In the genomic region with DNA sequence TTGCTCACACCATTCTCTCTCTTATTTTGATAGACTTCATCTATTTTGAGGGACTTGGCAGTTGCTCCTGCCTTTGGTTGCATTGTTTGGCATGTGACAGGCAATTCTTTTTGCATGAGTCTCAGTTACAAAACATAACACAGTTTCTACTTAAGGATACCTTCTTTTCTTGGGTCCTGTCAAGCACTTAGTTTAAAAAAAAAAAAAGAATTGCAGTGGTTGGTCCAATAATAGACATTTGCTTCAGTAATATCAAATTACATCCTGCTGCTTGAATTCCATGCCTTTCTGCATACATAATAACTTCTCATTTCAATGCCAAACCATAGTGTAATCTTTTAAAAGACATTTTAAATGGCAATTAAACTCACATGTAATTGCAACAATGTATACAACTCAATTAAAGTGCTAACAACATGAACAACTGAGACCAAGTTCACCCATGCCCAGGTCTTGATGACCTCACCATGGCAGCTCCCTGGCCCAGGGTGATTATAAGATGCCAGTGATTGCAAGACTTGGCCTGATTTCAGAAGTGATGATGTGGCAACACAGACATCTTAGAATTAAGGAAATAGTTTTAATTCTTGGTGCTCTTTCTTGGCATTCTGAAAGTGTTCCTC, we compare ENCODE assay signal across 10 cellular contexts. TPM values are rescaled to one million over a fixed set of nuclear protein-coding genes. Genes with fewer than 3 reads are reported as not detected.
DNase-seq lines count a peak whose midpoint lies in the region; ATAC-seq and TF ChIP-seq lines count a peak whose summit lies in the region.
"Had no signal": no experiment of that assay in that cellular context is flagged by ENCODE, and none has a peak within 500 bp of the region (broad histone marks: within the 10 kb centered on the region; RNA-seq: fewer than 3 reads in every experiment).

No MANE protein-coding gene starts in this region.

- no peak overlapping the region for H2AFZ ChIP-seq in HCT116 (ENCODE audit: low read depth, low read length, poor library complexity, severe bottlenecking)

- H3K9me3 ChIP-seq in HCT116 (ENCODE audit: control insufficient read depth in 1 of 2, insufficient read depth in 1 of 2, low read depth in 1 of 2, low read length in 2 of 2) = no peaks in the 10 kb centered on the region
- no peaks in the 10 kb centered on the region for H3K9me3 ChIP-seq in skeletal muscle tissue (ENCODE audit: control insufficient read depth in 3 of 3, low read length in 3 of 3)

- ATAC-seq in HCT116 (no peak), HG03520 (IDR thresholded peaks at IDR 0.05; ENCODE audit: unreplicated experiment) (no peak), GM18861 (IDR thresholded peaks at IDR 0.05; ENCODE audit: unreplicated experiment) (no peak), left lobe of liver (no peak)
- ATAC-seq: activated T-cell treated with anti-CD3 and anti-CD28 coated beads, Interleukin-2, amount 50 U/mL, for 72 hours had no signal

- intact Hi-C loops in HCT116 (cut with micrococcal nuclease) = loop anchor here (5.0 to 10.0 kb wide), 2 partner anchors 499 to 822 kb away; no protein-coding TSS in a partner anchor

- no peaks in the 10 kb centered on the region for H3K9me2 ChIP-seq in HCT116 (ENCODE audit: insufficient read depth)

- no peak overlapping the region for H3K4me2 ChIP-seq in HCT116 (ENCODE audit: low read length)

- no TSS peak for BruUV-seq in HCT116 (replicated peaks; lab: Mats Ljungman, UMichigan)

- DNase-seq in HCT116 (ENCODE audit: low read depth, low spot score) (no peak), RPMI7951 (ENCODE audit: low read depth) (peak; percentile 87), fibroblast of mammary gland (ENCODE audit: low read depth) (peak; percentile 84), substantia nigra (lab: John Stamatoyannopoulos, UW) (no peak), left lobe of liver (ENCODE audit: low spot score) (no peak)
- DNase-seq: activated T-cell treated with anti-CD3 and anti-CD28 coated beads, Interleukin-2, amount 50 U/mL, for 72 hours; stimulated activated CD4-positive, alpha-beta T cell treated with anti-CD3 and anti-CD28 coated beads, Interleukin-2, amount 100 ng/mL, for 48 hours had no signal

- H3K9ac ChIP-seq in HCT116 (ENCODE audit: low read length) = no peak overlapping the region
- peak overlapping the region in 1 of 3 donors; percentile 33 for H3K9ac ChIP-seq in skeletal muscle tissue (ENCODE audit: low read depth in 1 of 3, low read length in 3 of 3)

- no peaks in the 10 kb centered on the region for H3K36me3 ChIP-seq in HCT116 (ENCODE audit: control insufficient read depth in 1 of 2, insufficient read depth in 2 of 2, low read length in 2 of 2)
- H3K36me3 ChIP-seq in skeletal muscle tissue (ENCODE audit: control insufficient read depth in 3 of 3, insufficient read depth in 3 of 3, low read length in 3 of 3) = peaks cover 0 to 2% (median 1%) of the 10 kb centered on the region in 3 donors

- CTCF ChIA-PET in HCT116 (lab: Charles Lee) = no interaction called here

- no peak for TF ChIP-seq RAD21 in HCT116 (IDR thresholded peaks at IDR 0.05; ENCODE audit: low read depth)

- no peak for TF ChIP-seq POLR2A in HCT116 (IDR thresholded peaks at IDR 0.05; ENCODE audit: borderline replicate concordance, extremely low read depth, insufficient read depth, insufficient read length)

- H3K4me1 ChIP-seq in HCT116 (ENCODE audit: control insufficient read depth in 1 of 2, insufficient read depth in 2 of 2, low read length in 2 of 2) (peaks cover 2 to 25% of the 10 kb centered on the region in 2 experiments; a peak in 3 of 4 replicates), skeletal muscle tissue (ENCODE audit: control insufficient read depth in 3 of 3, insufficient read depth in 3 of 3, low read length in 3 of 3) (peaks cover 22 to 30% (median 27%) of the 10 kb centered on the region in 3 donors)

- H3K4me3 ChIP-seq in HCT116 (replicated peaks in 1 of 2; ENCODE audit: low read depth in 1 of 2, low read length in 2 of 2) = no peak overlapping the region
- H3K4me3 ChIP-seq in fibroblast of mammary gland (ENCODE audit: control insufficient read depth, low read depth, low read length) = no peak overlapping the region
- H3K4me3 ChIP-seq in skeletal muscle tissue (ENCODE audit: low read length in 3 of 3) = peak overlapping the region in 1 of 3 donors; percentile 1

- no peaks in the 10 kb centered on the region for H3K79me2 ChIP-seq in HCT116 (ENCODE audit: insufficient read depth, low read length)

- no peaks in the 10 kb centered on the region for H3K27me3 ChIP-seq in HCT116 (ENCODE audit: insufficient read depth, low read length)
- H3K27me3 ChIP-seq in skeletal muscle tissue (ENCODE audit: control insufficient read depth in 3 of 3, insufficient read depth in 3 of 3, low read length in 3 of 3) = no peaks in the 10 kb centered on the region

- RAD21 ChIA-PET in HCT116 (lab: Charles Lee; ENCODE audit: low non-redundant PET in 1 of 2, low total read pairs in 2 of 2, uncharacterized antibody in 2 of 2, unreplicated experiment in 2 of 2) = no interaction called here

- no peaks in the 10 kb centered on the region for H4K20me1 ChIP-seq in HCT116 (ENCODE audit: insufficient read depth)

- TF ChIP-seq CTCF in HCT116 (IDR thresholded peaks at IDR 0.05 in 2 of 3, conservative IDR thresholded peaks at IDR 0.05 in 1 of 3; ENCODE audit: borderline replicate concordance in 1 of 3, insufficient read depth in 1 of 3, low read depth in 2 of 3, low read length in 2 of 3) (no peak), fibroblast of mammary gland (conservative IDR thresholded peaks at IDR 0.05; ENCODE audit: control insufficient read depth, insufficient read depth, low read depth, low read length) (no peak)

- H3K27ac ChIP-seq in HCT116 (ENCODE audit: low read depth, low read length) (no peak overlapping the region), skeletal muscle tissue (ENCODE audit: low read depth, low read length) (peak overlapping the region; percentile 51), substantia nigra (ENCODE audit: low read depth, low read length, poor library complexity, severe bottlenecking) (no peak overlapping the region)

- POLR2A ChIA-PET in HCT116 (lab: Charles Lee) = no interaction called here

TF ChIP-seq in HCT116, 20 proteins besides CTCF, POLR2A, EP300 and RAD21:
- TF ChIP-seq YY1 (IDR thresholded peaks at IDR 0.05; ENCODE audit: extremely low read depth, insufficient replicate concordance, low read depth, low read length) (no peak), ELF1 (IDR thresholded peaks at IDR 0.05; ENCODE audit: borderline replicate concordance, low read depth) (no peak), EGR1 (IDR thresholded peaks at IDR 0.05; ENCODE audit: low read depth) (no peak), ZNF274 (IDR thresholded peaks at IDR 0.05; ENCODE audit: low read depth, low read length) (no peak), SIN3A (IDR thresholded peaks at IDR 0.05; ENCODE audit: low read depth) (no peak), JUND (IDR thresholded peaks at IDR 0.05) (peak; percentile 22; the same call in 1 of the 2 replicates), FOSL1 (IDR thresholded peaks at IDR 0.05; ENCODE audit: low read depth) (no peak), CEBPB (IDR thresholded peaks at IDR 0.05; ENCODE audit: low read depth) (peak; percentile 45; the same call in 1 of the 2 replicates)
- TF ChIP-seq, protein P1, sequence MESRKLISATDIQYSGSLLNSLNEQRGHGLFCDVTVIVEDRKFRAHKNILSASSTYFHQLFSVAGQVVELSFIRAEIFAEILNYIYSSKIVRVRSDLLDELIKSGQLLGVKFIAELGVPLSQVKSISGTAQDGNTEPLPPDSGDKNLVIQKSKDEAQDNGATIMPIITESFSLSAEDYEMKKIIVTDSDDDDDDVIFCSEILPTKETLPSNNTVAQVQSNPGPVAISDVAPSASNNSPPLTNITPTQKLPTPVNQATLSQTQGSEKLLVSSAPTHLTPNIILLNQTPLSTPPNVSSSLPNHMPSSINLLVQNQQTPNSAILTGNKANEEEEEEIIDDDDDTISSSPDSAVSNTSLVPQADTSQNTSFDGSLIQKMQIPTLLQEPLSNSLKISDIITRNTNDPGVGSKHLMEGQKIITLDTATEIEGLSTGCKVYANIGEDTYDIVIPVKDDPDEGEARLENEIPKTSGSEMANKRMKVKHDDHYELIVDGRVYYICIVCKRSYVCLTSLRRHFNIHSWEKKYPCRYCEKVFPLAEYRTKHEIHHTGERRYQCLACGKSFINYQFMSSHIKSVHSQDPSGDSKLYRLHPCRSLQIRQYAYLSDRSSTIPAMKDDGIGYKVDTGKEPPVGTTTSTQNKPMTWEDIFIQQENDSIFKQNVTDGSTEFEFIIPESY (IDR thresholded peaks at IDR 0.05; ENCODE audit: extremely low read depth, insufficient replicate concordance, low read length) = no peak
- TF ChIP-seq, protein P2, sequence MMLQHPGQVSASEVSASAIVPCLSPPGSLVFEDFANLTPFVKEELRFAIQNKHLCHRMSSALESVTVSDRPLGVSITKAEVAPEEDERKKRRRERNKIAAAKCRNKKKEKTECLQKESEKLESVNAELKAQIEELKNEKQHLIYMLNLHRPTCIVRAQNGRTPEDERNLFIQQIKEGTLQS (IDR thresholded peaks at IDR 0.05) = 0 out of 2 replicates have a peak, but pooled peaks have one; percentile 35

RNA-seq across cellular contexts. Expression of a gene that starts 32.2 kb away (rescaled TPM):
- total RNA-seq in HCT116 (2021; ENCODE audit: unreplicated experiment) (not detected), skeletal muscle tissue (not detected), left lobe of liver (not detected)
- polyA plus RNA-seq in HCT116 (2012) = not detected in 2 replicates
- not detected in 2 replicates for total RNA-seq in RPMI7951 (2014; rRNA removed; shearing (Covaris generic))
- total RNA-seq: activated T-cell treated with anti-CD3 and anti-CD28 coated beads, Interleukin-2, amount 50 U/mL, for 72 hours had no signal

Comparison
In these comparisons a context has a peak if more than half of its experiments do, and no peak if none do; other contexts are left out.
1. DNase-seq: peak in RPMI7951 (single experiment) and fibroblast of mammary gland (single experiment); none in HCT116 (single experiment), substantia nigra (0 of 49) and left lobe of liver (single experiment).